In genomic region chr11:96543177-96543576, GRCh38 we compare ENCODE assay signal across 29 cellular contexts.
"Had no signal": no experiment of that assay in that cellular context is flagged by ENCODE, and none has a peak within 500 bp of the region (broad histone marks: within the 10 kb centered on the region; RNA-seq: fewer than 3 reads in every experiment).

No MANE protein-coding gene starts in this region.

- H3K4me1 Mint-ChIP-seq: naive B cell; neural progenitor cell; stimulated activated naive CD8-positive, alpha-beta T cell treated with anti-CD3 and anti-CD28 coated beads, Interleukin-15, amount 100 ng/mL, for 72 hours had no signal

- H3K27ac Mint-ChIP-seq: effector memory CD8-positive, alpha-beta T cell; mesothelial cell of epicardium; naive B cell; nephron; neural progenitor cell; stimulated activated naive CD8-positive, alpha-beta T cell treated with anti-CD3 and anti-CD28 coated beads, Interleukin-15, amount 100 ng/mL, for 72 hours had no signal

- H3K79me2 ChIP-seq: parathyroid adenoma had no signal

- H3K27me3 Mint-ChIP-seq: effector memory CD8-positive, alpha-beta T cell had no signal

- H3K4me3 ChIP-seq: esophagus squamous epithelium, heart right ventricle, left lung, mucosa of descending colon, neural progenitor cell, prostate gland, right atrium auricular region, smooth muscle cell, thyroid gland, vagina had no signal

- H2AFZ ChIP-seq: neural progenitor cell, parathyroid adenoma had no signal

- H3K9me3 ChIP-seq: esophagus squamous epithelium, mucosa of descending colon, prostate gland, right atrium auricular region, thyroid gland, vagina had no signal

- H3K4me1 ChIP-seq: esophagus squamous epithelium, left lung, neural progenitor cell, parathyroid adenoma, prostate gland, right atrium auricular region, thyroid gland, vagina had no signal

- H3K4me3 Mint-ChIP-seq: effector memory CD8-positive, alpha-beta T cell; mesothelial cell of epicardium; naive B cell; nephron; neural progenitor cell; stimulated activated naive CD8-positive, alpha-beta T cell treated with anti-CD3 and anti-CD28 coated beads, Interleukin-15, amount 100 ng/mL, for 72 hours had no signal

- ATAC-seq: effector memory CD8-positive, alpha-beta T cell; heart right ventricle; left cardiac atrium; left lung; mucosa of descending colon; sciatic nerve; stimulated activated naive CD8-positive, alpha-beta T cell treated with anti-CD3 and anti-CD28 coated beads, Interleukin-15, amount 100 ng/mL, for 72 hours had no signal

- H3K4me2 ChIP-seq: neural progenitor cell, smooth muscle cell had no signal

- H3K9ac ChIP-seq: neural progenitor cell, parathyroid adenoma had no signal

- DNase-seq: effector memory CD8-positive, alpha-beta T cell; erythroblast; esophagus squamous epithelium; foreskin melanocyte; glutamatergic neuron; heart right ventricle; hippocampal formation; left cardiac atrium; left lung; mesenchymal stem cell; mucosa of descending colon; naive B cell; stimulated activated CD4-positive, alpha-beta T cell treated with anti-CD3 and anti-CD28 coated beads, Interleukin-12 subunit alpha, Interleukin-12 subunit beta, amount 100 ng/mL, for 4 hours; stimulated activated CD4-positive, alpha-beta T cell treated with anti-CD3 and anti-CD28 coated beads, Interleukin-1b, Interleukin-23, amount 100 ng/mL, for 48 hours; stimulated activated CD4-positive, alpha-beta T cell treated with anti-CD3 and anti-CD28 coated beads, Interleukin-4, amount 100 ng/mL, for 1 hour; stimulated activated CD8-positive, alpha-beta memory T cell treated with anti-CD3 and anti-CD28 coated beads, Interleukin-4, amount 100 ng/mL, for 48 hours; stimulated activated naive CD4-positive, alpha-beta T cell; stimulated activated naive CD8-positive, alpha-beta T cell treated with anti-CD3 and anti-CD28 coated beads, Interleukin-15, amount 100 ng/mL, for 72 hours; thyroid gland; trophoblast cell had no signal

- H3K27ac ChIP-seq: esophagus squamous epithelium, heart right ventricle, left lung, neural progenitor cell, parathyroid adenoma, prostate gland, right atrium auricular region, thyroid gland, vagina had no signal

- H3K27me3 ChIP-seq: left lung, neural progenitor cell, right atrium auricular region, thyroid gland, vagina had no signal

- H3K9me3 Mint-ChIP-seq: effector memory CD8-positive, alpha-beta T cell; stimulated activated naive CD8-positive, alpha-beta T cell treated with anti-CD3 and anti-CD28 coated beads, Interleukin-15, amount 100 ng/mL, for 72 hours had no signal

- H3K36me3 ChIP-seq: esophagus squamous epithelium, heart right ventricle, left lung, neural progenitor cell, prostate gland, right atrium auricular region, thyroid gland, vagina had no signal

- H3K36me3 Mint-ChIP-seq: naive B cell, neural progenitor cell had no signal
